In the genomic region with DNA sequence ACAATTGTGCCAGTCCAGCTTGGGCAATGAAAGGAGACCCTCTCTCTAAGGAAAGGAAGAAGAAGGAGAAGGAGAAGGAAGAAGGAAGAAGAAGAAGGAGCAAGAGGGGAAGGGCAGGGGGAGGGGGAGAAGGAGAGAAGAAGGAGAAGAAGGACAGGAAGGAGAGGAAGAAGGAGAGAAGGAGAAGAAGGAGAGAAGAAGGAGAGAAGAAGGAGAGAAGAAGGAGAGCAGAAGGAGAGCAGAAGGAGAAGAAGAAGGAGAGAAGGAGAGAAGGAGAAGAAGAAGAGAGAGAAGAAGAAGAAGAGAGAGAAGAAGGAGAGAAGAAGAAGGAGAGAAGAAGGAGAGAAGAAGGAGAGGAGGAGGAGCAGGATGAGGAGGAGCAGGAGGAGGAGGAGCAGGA, we compare ENCODE assay signal across 12 cellular contexts. TPM values are rescaled to one million over a fixed set of nuclear protein-coding genes. Genes with fewer than 3 reads are reported as not detected.
"Had no signal": no experiment of that assay in that cellular context is flagged by ENCODE, and none has a peak within 500 bp of the region (broad histone marks: within the 10 kb centered on the region; RNA-seq: fewer than 3 reads in every experiment).

No MANE protein-coding gene starts in this region.

- H2AFZ ChIP-seq: GM23248, GM23338 had no signal

- H3K4me1 Mint-ChIP-seq: GM23338, H9 had no signal

- H3K9ac ChIP-seq: GM23248 had no signal

- ATAC-seq: GM23338, HCT116 had no signal

- H3K27ac Mint-ChIP-seq: GM23338, H9, HFFc6 had no signal

- H3K4me3 Mint-ChIP-seq: GM23338, H9, HFFc6 had no signal

- H3K36me3 ChIP-seq: HAP-1 had no signal

- H3K9me3 ChIP-seq: HAP-1 had no signal

- H3K4me3 ChIP-seq: GM23248, GM23338, HAP-1 had no signal

- DNase-seq: GM23248, GOT3, H7, H9, HCEC 1CT, HFFc6 had no signal

- FAIRE-seq: H54 had no signal

- H3K4me2 ChIP-seq: GM23338 had no signal

- H3K4me1 ChIP-seq: HAP-1 had no signal

- H3K27ac ChIP-seq: GM23248 had no signal

RNA-seq across cellular contexts. Expression of gene DEFB116, which starts 22.5 kb away (rescaled TPM):
- total RNA-seq: GM23248, GM23338, H1, H4, H7, H9, HFFc6 had no signal
- polyA plus RNA-seq: GM23248, GM23338, H1 had no signal

RNA-seq across cellular contexts. Expression of gene DEFB118, which starts 37.5 kb away (rescaled TPM):
- total RNA-seq: GM23248, GM23338, H1, H4, H7, H9, HFFc6 had no signal
- polyA plus RNA-seq: GM23248, GM23338, H1 had no signal

RNA-seq across cellular contexts. Expression of gene DEFB119, which starts 59.5 kb away (rescaled TPM):
- total RNA-seq: GM23248, GM23338, H1, H4, H7, H9, HFFc6 had no signal
- polyA plus RNA-seq: GM23248, GM23338, H1 had no signal
